Comparison of ENCODE assay signal across 18 cellular contexts in genomic region chr1:10744044-10744443, GRCh38.
"Had no signal": no experiment of that assay in that cellular context is flagged by ENCODE, and none has a peak within 500 bp of the region (broad histone marks: within the 10 kb centered on the region; RNA-seq: fewer than 3 reads in every experiment).

No MANE protein-coding gene starts in this region.

- H3K4me1 ChIP-seq: foreskin keratinocyte had no signal

- H3K36me3 ChIP-seq: esophagus muscularis mucosa, neutrophil, suprapubic skin, thyroid gland, upper lobe of left lung had no signal

- H3K9me3 ChIP-seq: esophagus muscularis mucosa, neutrophil, suprapubic skin, thyroid gland, upper lobe of left lung had no signal

- H3K27ac ChIP-seq: esophagus muscularis mucosa, foreskin keratinocyte, hepatocyte, neutrophil, suprapubic skin, thyroid gland had no signal

- DNase-seq: effector memory CD8-positive, alpha-beta T cell; head of caudate nucleus; kidney; left cardiac atrium; mesendoderm; naive thymus-derived CD8-positive, alpha-beta T cell; stimulated activated CD4-positive, alpha-beta T cell treated with anti-CD3 and anti-CD28 coated beads, Interleukin-4, amount 100 ng/mL, for 1 hour; stimulated activated CD8-positive, alpha-beta memory T cell treated with anti-CD3 and anti-CD28 coated beads, Interleukin-4, amount 100 ng/mL, for 48 hours; stimulated activated naive CD8-positive, alpha-beta T cell treated with anti-CD3 and anti-CD28 coated beads, Interleukin-15, Interleukin-2, amounts not matched to agents 100 U/mL and 50 U/mL, for 24 hours; thyroid gland; upper lobe of left lung had no signal

- H3K4me3 ChIP-seq: esophagus muscularis mucosa, hepatocyte, smooth muscle cell, suprapubic skin, thyroid gland, upper lobe of left lung had no signal

- H3K27me3 ChIP-seq: esophagus muscularis mucosa, foreskin keratinocyte, hepatocyte, suprapubic skin, thyroid gland, upper lobe of left lung had no signal

- ATAC-seq: effector memory CD8-positive, alpha-beta T cell; foreskin keratinocyte; naive thymus-derived CD8-positive, alpha-beta T cell; stimulated activated effector memory CD8-positive, alpha-beta T cell treated with anti-CD3 and anti-CD28 coated beads, Interleukin-12 subunit alpha, Interleukin-12 subunit beta, amount 100 ng/mL, for 72 hours; stimulated activated naive CD8-positive, alpha-beta T cell treated with anti-CD3 and anti-CD28 coated beads, Interleukin-15, Interleukin-2, amounts not matched to agents 100 U/mL and 50 U/mL, for 24 hours had no signal
